Comparison of ENCODE assay signal across 8 cellular contexts in the genomic region with DNA sequence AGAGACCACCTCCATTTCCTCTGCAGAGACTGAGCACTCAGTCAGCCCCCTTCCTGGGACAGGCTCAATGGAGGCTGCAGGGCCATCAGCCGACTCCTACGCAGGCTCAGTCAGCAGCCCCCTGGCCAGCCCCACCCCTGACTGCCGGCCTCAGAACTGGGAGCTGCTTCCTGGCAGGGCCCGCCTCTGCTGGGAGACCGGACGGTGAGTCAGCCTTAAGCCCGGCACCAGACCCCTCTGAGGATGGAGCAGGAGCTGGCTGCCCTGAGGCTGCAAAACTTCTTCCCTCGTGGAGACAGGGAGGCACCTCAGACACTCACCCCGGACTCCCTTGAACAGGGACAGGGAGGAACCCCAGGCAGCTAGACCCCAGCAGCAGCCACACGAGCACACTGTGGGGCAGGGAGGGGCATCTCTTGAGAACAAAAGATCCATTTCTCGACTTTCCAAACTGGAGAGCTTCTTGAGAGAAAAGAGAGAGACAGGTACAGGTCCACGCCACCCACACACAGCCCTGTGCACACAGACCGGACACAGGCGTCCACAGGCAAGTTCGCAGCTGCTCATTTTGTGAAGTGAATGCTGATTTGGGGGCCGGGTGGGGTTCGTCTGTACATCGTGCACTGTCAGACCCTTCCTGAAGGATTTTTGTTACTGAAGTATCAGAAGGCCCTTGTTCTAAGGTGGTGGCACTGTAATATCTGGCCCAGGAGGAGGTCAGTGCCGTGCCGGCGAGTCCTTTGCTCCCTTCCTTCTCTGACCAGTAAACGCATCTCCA. TPM values are rescaled to one million over a fixed set of nuclear protein-coding genes. Genes with fewer than 3 reads are reported as not detected.
DNase-seq lines count a peak whose midpoint lies in the region; ATAC-seq and TF ChIP-seq lines count a peak whose summit lies in the region.

No MANE protein-coding gene starts in this region.

- H3K9me3 ChIP-seq in ascending aorta: no peaks in the 10 kb centered on the region

- no peaks in the 10 kb centered on the region for H3K36me3 ChIP-seq in ascending aorta
- H3K36me3 ChIP-seq in rectal smooth muscle tissue (ENCODE audit: control insufficient read depth, insufficient read depth, low read length): no peaks in the 10 kb centered on the region

- H3K27ac ChIP-seq in ascending aorta (peak overlapping the region; percentile 85), rectal smooth muscle tissue (ENCODE audit: low read depth, low read length) (peak overlapping the region; percentile 78)

- H3K4me3 ChIP-seq in ascending aorta (peak overlapping the region; percentile 64 to 67), rectal smooth muscle tissue (ENCODE audit: low read length) (peak overlapping the region; percentile 70)

- no peak for TF ChIP-seq CTCF in ascending aorta (IDR thresholded peaks at IDR 0.05)

- H3K4me1 ChIP-seq in ascending aorta: peaks cover 26 to 43% of the 10 kb centered on the region in 2 donors
- H3K4me1 ChIP-seq in rectal smooth muscle tissue (ENCODE audit: control insufficient read depth, insufficient read depth, low read length): peaks cover 23% of the 10 kb centered on the region

- peaks cover 7% of the 10 kb centered on the region for H3K27me3 ChIP-seq in ascending aorta
- H3K27me3 ChIP-seq in rectal smooth muscle tissue (ENCODE audit: control insufficient read depth, insufficient read depth, low read length): peaks cover 19% of the 10 kb centered on the region

- ATAC-seq in left ventricle myocardium superior: peak; percentile 62

- peak; percentile 97 for DNase-seq in EL
- DNase-seq in MV-4-11 (lab: John Stamatoyannopoulos, UW): peak; percentile 61
- peak; percentile 74 to 92 for DNase-seq in ascending aorta (ENCODE audit: low spot score in 2 of 2)
- DNase-seq in left ventricle myocardium superior: peak; percentile 88
- no peak for DNase-seq in NCI-H187 treated with DMSO at 0.1 percent for 48 hours (lab: John Stamatoyannopoulos, UW)
- DNase-seq in NCI-H524 treated with DMSO at 0.1 percent for 48 hours (lab: John Stamatoyannopoulos, UW): no peak
- DNase-seq in Ammon's horn (ENCODE audit: low spot score): no peak

- no peak overlapping the region for H3K9ac ChIP-seq in rectal smooth muscle tissue (ENCODE audit: low read length)

- intact Hi-C loops in ascending aorta (cut with DNase I): loop anchor here (2.0 kb wide), 3 partner anchors 27 to 51 kb away; a partner anchor contains a TSS
- intact Hi-C loops in left ventricle myocardium superior (cut with micrococcal nuclease): no loop called here

RNA-seq across cellular contexts. Expression of a gene that starts 1.3 kb away (rescaled TPM):
- total RNA-seq in ascending aorta: 2.3 TPM
- total RNA-seq in left ventricle myocardium superior: 1.8 TPM

RNA-seq across cellular contexts. Expression of a gene that starts 3.2 kb away (rescaled TPM):
- total RNA-seq in ascending aorta (13.2 TPM), left ventricle myocardium superior (1.1 TPM)

RNA-seq across cellular contexts. Expression of a gene that starts 26.7 kb away (rescaled TPM):
- total RNA-seq in ascending aorta (34.5 TPM), left ventricle myocardium superior (53.2 TPM)

RNA-seq across cellular contexts. Expression of a gene that starts 48.5 kb away (rescaled TPM):
- total RNA-seq in ascending aorta: 237 TPM
- 86.3 TPM for total RNA-seq in left ventricle myocardium superior

Comparison
In these comparisons a context has a peak if more than half of its experiments do, and no peak if none do; other contexts are left out.
1. DNase-seq: peak in EL (single experiment), MV-4-11 (single experiment), ascending aorta (2 of 2) and left ventricle myocardium superior (single experiment); none in NCI-H187 treated with DMSO at 0.1 percent for 48 hours (single experiment), NCI-H524 treated with DMSO at 0.1 percent for 48 hours (single experiment) and Ammon's horn (single experiment).